In the genomic region with DNA sequence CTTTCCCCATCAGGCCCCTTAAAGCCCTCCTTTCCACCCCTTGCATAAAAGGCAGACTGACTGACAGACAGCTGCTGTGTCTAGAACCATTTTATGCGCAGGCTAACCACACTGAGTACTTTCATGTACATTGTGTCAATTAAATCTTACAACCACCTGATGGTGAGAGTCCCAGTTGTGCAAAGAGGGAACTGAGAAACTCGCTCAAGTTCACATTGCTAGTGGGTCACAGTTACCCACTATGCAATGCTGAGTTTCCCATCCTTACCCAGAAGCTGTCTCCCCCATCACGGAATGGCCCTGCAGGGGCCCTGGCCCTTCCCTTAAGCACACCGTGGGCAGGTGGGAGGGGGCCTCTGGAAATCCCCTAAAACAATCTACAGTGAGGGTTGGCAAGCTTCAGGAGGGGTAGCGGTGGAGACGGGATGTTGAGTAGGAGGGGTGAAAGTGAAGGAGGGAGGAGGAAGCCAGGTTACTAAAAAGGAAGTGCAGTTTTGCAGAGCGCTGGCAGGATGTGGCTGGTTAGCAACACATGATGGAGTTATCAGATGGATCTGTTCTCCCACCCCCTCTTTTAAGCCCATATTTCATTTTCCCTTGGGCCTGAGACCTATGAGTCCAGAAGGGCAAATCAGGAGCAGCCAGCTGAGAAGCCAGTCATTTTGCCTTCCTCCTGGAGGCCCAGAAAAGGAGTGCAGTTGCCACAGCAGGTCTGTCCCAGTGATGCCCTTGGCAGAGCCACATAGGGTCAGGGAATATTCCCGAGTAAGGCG, we compare ENCODE assay signal across 8 cellular contexts. TPM values are rescaled to one million over a fixed set of nuclear protein-coding genes. Genes with fewer than 3 reads are reported as not detected.
A peak's percentile ranks its signal among the peaks of the same experiment; 100 is the strongest.
DNase-seq lines count a peak whose midpoint lies in the region; ATAC-seq and TF ChIP-seq lines count a peak whose summit lies in the region.

No MANE protein-coding gene starts in this region.

- H3K9me3 Mint-ChIP-seq in CD8-positive, alpha-beta memory T cell: no peaks in the 10 kb centered on the region
- no peaks in the 10 kb centered on the region for H3K9me3 Mint-ChIP-seq in IgD-negative memory B cell
- H3K9me3 Mint-ChIP-seq in activated CD4-positive, alpha-beta memory T cell treated with anti-CD3 and anti-CD28 coated beads, Interleukin-2, amount 10 ng/mL, durations not matched to agents 7 days and 5 days: no peaks in the 10 kb centered on the region

- no peaks in the 10 kb centered on the region for H3K79me2 ChIP-seq in smooth muscle cell (ENCODE audit: low read depth)

- no peaks in the 10 kb centered on the region for H3K9me3 ChIP-seq in CD8-positive, alpha-beta memory T cell (ENCODE audit: low read length)
- H3K9me3 ChIP-seq in left lung (no peaks in the 10 kb centered on the region), smooth muscle cell (replicated peaks; ENCODE audit: low read depth) (no peaks in the 10 kb centered on the region)

- 81% methylated on average over 9 of the region's 9 CpGs for WGBS in smooth muscle cell (ENCODE audit: low lambda C conversion rate)

- no peak overlapping the region for H3K9ac ChIP-seq in smooth muscle cell (ENCODE audit: low read depth)

- peaks cover 11 to 25% (median 13%) of the 10 kb centered on the region in 3 donors for H3K36me3 Mint-ChIP-seq in CD8-positive, alpha-beta memory T cell
- H3K36me3 Mint-ChIP-seq in IgD-negative memory B cell: peaks cover 5% of the 10 kb centered on the region
- H3K36me3 Mint-ChIP-seq in activated CD4-positive, alpha-beta memory T cell treated with anti-CD3 and anti-CD28 coated beads, Interleukin-2, amount 10 ng/mL, durations not matched to agents 7 days and 5 days (ENCODE audit: low read depth): peaks cover 29% of the 10 kb centered on the region

- no peaks in the 10 kb centered on the region for H3K27me3 ChIP-seq in CD8-positive, alpha-beta memory T cell (ENCODE audit: insufficient read depth, low read length, poor library complexity, severe bottlenecking)
- H3K27me3 ChIP-seq in left lung (no peaks in the 10 kb centered on the region), smooth muscle cell (ENCODE audit: low read depth) (no peaks in the 10 kb centered on the region)

- peaks cover 70 to 77% (median 76%) of the 10 kb centered on the region in 3 donors for H3K4me1 Mint-ChIP-seq in CD8-positive, alpha-beta memory T cell
- peaks cover 26 to 53% (median 46%) of the 10 kb centered on the region in 3 donors for H3K4me1 Mint-ChIP-seq in IgD-negative memory B cell
- peaks cover 64% of the 10 kb centered on the region for H3K4me1 Mint-ChIP-seq in activated CD4-positive, alpha-beta memory T cell treated with anti-CD3 and anti-CD28 coated beads, Interleukin-2, amount 10 ng/mL, durations not matched to agents 7 days and 5 days

- H3F3A ChIP-seq in smooth muscle cell (ENCODE audit: low read depth): no peaks in the 10 kb centered on the region

- CTCF ChIA-PET in CD8-positive, alpha-beta memory T cell (lab: Charles Lee): interaction anchor here (0.8 to 5.8 kb wide), 5 partner anchors 18 to 42 kb away, joined by 3 to 37 read pairs (median 7); partner anchors contain the start of gene STARD5
- CTCF ChIA-PET in activated CD4-positive, alpha-beta memory T cell treated with anti-CD3 and anti-CD28 coated beads, Interleukin-2, amount 10 ng/mL, durations not matched to agents 7 days and 5 days (lab: Charles Lee): interaction anchor here (1.2 to 2.6 kb wide), 5 partner anchors 8 to 30 kb away, joined by 3 to 11 read pairs (median 6); partner anchors contain the start of gene STARD5

- H3K27ac ChIP-seq in CD8-positive, alpha-beta memory T cell (ENCODE audit: low read depth, low read length): peak overlapping the region; percentile 52
- peak overlapping the region; percentile 27 to 85 for H3K27ac ChIP-seq in left lung
- no peak overlapping the region for H3K27ac ChIP-seq in smooth muscle cell (ENCODE audit: low read depth)

- peak overlapping the region; percentile 82 to 100 (median 96) for H3K4me3 Mint-ChIP-seq in CD8-positive, alpha-beta memory T cell
- peak overlapping the region; percentile 96 to 100 (median 98) for H3K4me3 Mint-ChIP-seq in IgD-negative memory B cell
- H3K4me3 Mint-ChIP-seq in activated CD4-positive, alpha-beta memory T cell treated with anti-CD3 and anti-CD28 coated beads, Interleukin-2, amount 10 ng/mL, durations not matched to agents 7 days and 5 days: peak overlapping the region; percentile 61

- peaks cover 16% of the 10 kb centered on the region for H3K36me3 ChIP-seq in CD8-positive, alpha-beta memory T cell (ENCODE audit: insufficient read depth, low read length)
- peaks cover 0 to 6% of the 10 kb centered on the region in 2 donors for H3K36me3 ChIP-seq in left lung
- H3K36me3 ChIP-seq in smooth muscle cell (ENCODE audit: low read depth): no peaks in the 10 kb centered on the region

- POLR2A ChIA-PET in CD8-positive, alpha-beta memory T cell (lab: Charles Lee): interaction anchor here (0.6 to 1.4 kb wide), 2 partner anchors 10 to 16 kb away, joined by 3 read pairs; no protein-coding TSS in a partner anchor
- POLR2A ChIA-PET in activated CD4-positive, alpha-beta memory T cell treated with anti-CD3 and anti-CD28 coated beads, Interleukin-2, amount 10 ng/mL, durations not matched to agents 7 days and 5 days (lab: Charles Lee): interaction anchor here (0.7 to 5.9 kb wide), 12 partner anchors 8 to 303 kb away, joined by 3 to 48 read pairs (median 4); partner anchors contain the start of gene TLNRD1

- H3K27me3 Mint-ChIP-seq in CD8-positive, alpha-beta memory T cell: peaks cover 0 to 2% of the 10 kb centered on the region in 2 donors
- H3K27me3 Mint-ChIP-seq in IgD-negative memory B cell: no peaks in the 10 kb centered on the region
- H3K27me3 Mint-ChIP-seq in activated CD4-positive, alpha-beta memory T cell treated with anti-CD3 and anti-CD28 coated beads, Interleukin-2, amount 10 ng/mL, durations not matched to agents 7 days and 5 days: no peaks in the 10 kb centered on the region

- H3K27ac Mint-ChIP-seq in CD8-positive, alpha-beta memory T cell: peak overlapping the region; percentile 91 to 100 (median 98)
- peak overlapping the region; percentile 96 to 100 (median 99) for H3K27ac Mint-ChIP-seq in IgD-negative memory B cell
- H3K27ac Mint-ChIP-seq in activated CD4-positive, alpha-beta memory T cell treated with anti-CD3 and anti-CD28 coated beads, Interleukin-2, amount 10 ng/mL, durations not matched to agents 7 days and 5 days: peak overlapping the region; percentile 96

- ATAC-seq in GM21367 (IDR thresholded peaks at IDR 0.05; ENCODE audit: unreplicated experiment): peak; percentile 64
- ATAC-seq in left lung: peak; percentile 33
- peak; percentile 66 for ATAC-seq in stimulated activated naive CD8-positive, alpha-beta T cell treated with anti-CD3 and anti-CD28 coated beads, Interleukin-15, Interleukin-2, amounts not matched to agents 100 U/mL and 50 U/mL, for 24 hours

- DNase-seq in CD8-positive, alpha-beta memory T cell: peak; percentile 57 to 92 (median 87)
- DNase-seq in activated CD4-positive, alpha-beta memory T cell treated with anti-CD3 and anti-CD28 coated beads, Interleukin-2, amount 10 ng/mL, durations not matched to agents 7 days and 5 days: peak; percentile 80
- DNase-seq in left lung (no peak), GM03348 (ENCODE audit: low spot score) (no peak), smooth muscle cell (lab: John Stamatoyannopoulos, UW; ENCODE audit: unreplicated experiment) (no peak)
- peak; percentile 79 for DNase-seq in stimulated activated naive CD8-positive, alpha-beta T cell treated with anti-CD3 and anti-CD28 coated beads, Interleukin-15, Interleukin-2, amounts not matched to agents 100 U/mL and 50 U/mL, for 24 hours

- H3K4me2 ChIP-seq in smooth muscle cell: no peak overlapping the region

- H4K20me1 ChIP-seq in smooth muscle cell (ENCODE audit: low read depth): no peaks in the 10 kb centered on the region

- intact Hi-C loops in left lung (cut with DNase I): no loop called here

- H3K4me1 ChIP-seq in CD8-positive, alpha-beta memory T cell (ENCODE audit: insufficient read depth, low read length): peaks cover 74% of the 10 kb centered on the region
- peaks cover 4 to 67% of the 10 kb centered on the region in 2 donors for H3K4me1 ChIP-seq in left lung
- H3K4me1 ChIP-seq in smooth muscle cell (ENCODE audit: low read depth): no peaks in the 10 kb centered on the region

- TF ChIP-seq CTCF in left lung (IDR thresholded peaks at IDR 0.05) (no peak), smooth muscle cell (IDR thresholded peaks at IDR 0.05; ENCODE audit: borderline replicate concordance, insufficient read depth, poor library complexity, severe bottlenecking) (no peak)

- H2AFZ ChIP-seq in smooth muscle cell (ENCODE audit: low read depth): no peak overlapping the region

- peak overlapping the region; percentile 89 for H3K4me3 ChIP-seq in CD8-positive, alpha-beta memory T cell (ENCODE audit: low read length)
- H3K4me3 ChIP-seq in left lung: peak overlapping the region in 1 of 2 donors; percentile 6
- no peak overlapping the region for H3K4me3 ChIP-seq in smooth muscle cell

RNA-seq across cellular contexts. Expression of gene STARD5, which starts 30.0 kb away (rescaled TPM):
- total RNA-seq in CD8-positive, alpha-beta memory T cell: 1 to 10 TPM; 4.4 to 5.8 TPM
- 2.6 TPM for polyA plus RNA-seq in CD8-positive, alpha-beta memory T cell
- polyA plus RNA-seq in IgD-negative memory B cell (8.4 TPM), smooth muscle cell (1.6 and 2.1 TPM in 2 replicates)
- 1 to 10 TPM; 4.2 TPM for total RNA-seq in activated CD4-positive, alpha-beta memory T cell treated with anti-CD3 and anti-CD28 coated beads, Interleukin-2, amount 10 ng/mL, durations not matched to agents 7 days and 5 days
- total RNA-seq in left lung (1 to 10 TPM; 5.2 to 6.0 TPM), smooth muscle cell (3.3 and 6.2 TPM in 2 replicates)

Comparison
In these comparisons a context has a peak if more than half of its experiments do, and no peak if none do; other contexts are left out.
1. DNase-seq: peak in CD8-positive, alpha-beta memory T cell (5 of 5), activated CD4-positive, alpha-beta memory T cell treated with anti-CD3 and anti-CD28 coated beads, Interleukin-2, amount 10 ng/mL, durations not matched to agents 7 days and 5 days (single experiment) and stimulated activated naive CD8-positive, alpha-beta T cell treated with anti-CD3 and anti-CD28 coated beads, Interleukin-15, Interleukin-2, amounts not matched to agents 100 U/mL and 50 U/mL, for 24 hours (single experiment); none in left lung (0 of 2), GM03348 (single experiment) and smooth muscle cell (single experiment).
2. Peak in every context shown above with its lines, with median percentiles within 50 percentile points of each other: H3K27ac Mint-ChIP-seq, H3K4me3 Mint-ChIP-seq and ATAC-seq.